Comparison of ENCODE assay signal across 23 cellular contexts in the genomic region with DNA sequence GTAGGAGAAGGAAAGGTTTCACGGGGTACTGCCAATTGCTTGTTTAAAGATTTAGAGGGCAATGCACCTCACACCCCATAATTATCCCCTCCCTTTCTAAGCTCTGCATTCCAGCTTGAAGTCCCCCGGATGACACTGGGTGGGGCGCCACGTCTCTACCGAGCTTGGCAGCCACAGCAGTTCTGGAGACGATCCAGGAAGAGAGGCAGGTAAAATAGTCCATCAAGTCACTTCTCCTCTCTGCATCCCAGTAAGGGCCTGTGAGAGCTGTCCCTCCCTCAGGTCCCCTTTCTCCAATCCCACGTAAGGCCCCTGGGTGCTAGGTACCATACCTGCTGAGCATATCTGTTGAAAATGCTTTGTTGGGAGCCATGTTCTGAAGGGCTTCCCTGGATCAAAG.
"Had no signal": no experiment of that assay in that cellular context is flagged by ENCODE, and none has a peak within 500 bp of the region (broad histone marks: within the 10 kb centered on the region; RNA-seq: fewer than 3 reads in every experiment).

No MANE protein-coding gene starts in this region.

- H3K27ac ChIP-seq: dorsolateral prefrontal cortex, psoas muscle, skin epidermis, thoracic aorta, transverse colon, vagina had no signal

- H3K4me1 Mint-ChIP-seq: immature natural killer cell; memory B cell; mesothelial cell of epicardium; naive B cell; nephron progenitor cell; stimulated activated naive B cell treated with anti-CD40 and anti-IgM and Interleukin-4, amounts not matched to agents 10 μg/mL and 1 μg/mL and 100 μg/mL, for 72 hours had no signal

- H3K9me3 Mint-ChIP-seq: immature natural killer cell; memory B cell; mesothelial cell of epicardium; naive B cell; nephron progenitor cell; stimulated activated naive B cell treated with anti-CD40 and anti-IgM and Interleukin-4, amounts not matched to agents 10 μg/mL and 1 μg/mL and 100 μg/mL, for 72 hours; stimulated activated naive CD8-positive, alpha-beta T cell treated with anti-CD3 and anti-CD28 coated beads, Interleukin-15, Interleukin-2, amounts not matched to agents 100 ng/mL and 50 ng/mL, for 24 hours had no signal

- DNase-seq: dorsolateral prefrontal cortex; effector CD4-positive, alpha-beta T cell; hypothalamus; immature natural killer cell; islet precursor cell; mucosa of descending colon; naive B cell; nephron progenitor cell; nucleus accumbens; psoas muscle; right cardiac atrium; stimulated activated CD4-positive, alpha-beta T cell treated with anti-CD3 and anti-CD28 coated beads, Interleukin-15, amount 100 ng/mL, for 24 hours; stimulated activated CD4-positive, alpha-beta T cell treated with anti-CD3 and anti-CD28 coated beads, Interleukin-2, amount 100 ng/mL, for 48 hours; stimulated activated naive B cell treated with anti-CD40 and anti-IgM and Interleukin-4, amounts not matched to agents 10 μg/mL and 1 μg/mL and 100 μg/mL, for 72 hours; transverse colon had no signal

- H3K9me3 ChIP-seq: mucosa of descending colon, psoas muscle, thoracic aorta, transverse colon, vagina had no signal

- H3K36me3 Mint-ChIP-seq: memory B cell; mesothelial cell of epicardium; naive B cell; stimulated activated naive B cell treated with anti-CD40 and anti-IgM and Interleukin-4, amounts not matched to agents 10 μg/mL and 1 μg/mL and 100 μg/mL, for 72 hours had no signal

- H3K27me3 Mint-ChIP-seq: stimulated activated naive CD8-positive, alpha-beta T cell treated with anti-CD3 and anti-CD28 coated beads, Interleukin-15, Interleukin-2, amounts not matched to agents 100 ng/mL and 50 ng/mL, for 24 hours had no signal

- H3K27me3 ChIP-seq: transverse colon, vagina had no signal

- H3K4me3 ChIP-seq: dorsolateral prefrontal cortex, lung, mucosa of descending colon, psoas muscle, skin epidermis, thoracic aorta, transverse colon, vagina had no signal

- ATAC-seq: left lobe of liver; mucosa of descending colon; psoas muscle; right cardiac atrium; stimulated activated naive B cell treated with anti-CD40 and anti-IgM and Interleukin-4, amounts not matched to agents 10 μg/mL and 1 μg/mL and 100 μg/mL, for 72 hours had no signal

- H3K4me3 Mint-ChIP-seq: immature natural killer cell; memory B cell; mesothelial cell of epicardium; naive B cell; nephron progenitor cell; stimulated activated naive B cell treated with anti-CD40 and anti-IgM and Interleukin-4, amounts not matched to agents 10 μg/mL and 1 μg/mL and 100 μg/mL, for 72 hours; stimulated activated naive CD8-positive, alpha-beta T cell treated with anti-CD3 and anti-CD28 coated beads, Interleukin-15, Interleukin-2, amounts not matched to agents 100 ng/mL and 50 ng/mL, for 24 hours had no signal

- H3K36me3 ChIP-seq: thoracic aorta, transverse colon, vagina had no signal

- H3K27ac Mint-ChIP-seq: immature natural killer cell; memory B cell; mesothelial cell of epicardium; naive B cell; nephron progenitor cell; stimulated activated naive B cell treated with anti-CD40 and anti-IgM and Interleukin-4, amounts not matched to agents 10 μg/mL and 1 μg/mL and 100 μg/mL, for 72 hours; stimulated activated naive CD8-positive, alpha-beta T cell treated with anti-CD3 and anti-CD28 coated beads, Interleukin-15, Interleukin-2, amounts not matched to agents 100 ng/mL and 50 ng/mL, for 24 hours had no signal

- H3K4me1 ChIP-seq: psoas muscle, transverse colon, vagina had no signal
